ENCODE assay signal across 8 cellular contexts in genomic region chr3:61530355-61530754, GRCh38. TPM values are rescaled to one million over a fixed set of nuclear protein-coding genes. Genes with fewer than 3 reads are reported as not detected.
A peak's percentile ranks its signal among the peaks of the same experiment; 100 is the strongest.
DNase-seq lines count a peak whose midpoint lies in the region; ATAC-seq, FAIRE-seq and TF ChIP-seq lines count a peak whose summit lies in the region.

No MANE protein-coding gene starts in this region.

- ATAC-seq in HCT116 (peak; percentile 77), GM19452 (IDR thresholded peaks at IDR 0.05; ENCODE audit: unreplicated experiment) (no peak), GM19328 (IDR thresholded peaks at IDR 0.05; ENCODE audit: unreplicated experiment) (no peak)

- H2AFZ ChIP-seq in HCT116 (ENCODE audit: low read depth, low read length, poor library complexity, severe bottlenecking): no peak overlapping the region

- H3K27ac ChIP-seq in HCT116 (ENCODE audit: low read depth, low read length) (no peak overlapping the region), SJCRH30 (no peak overlapping the region)

- H3K4me1 ChIP-seq in HCT116 (ENCODE audit: control insufficient read depth in 1 of 2, insufficient read depth in 2 of 2, low read length in 2 of 2) (no peaks in the 10 kb centered on the region), SJCRH30 (no peaks in the 10 kb centered on the region)

- no peak overlapping the region for H3K4me2 ChIP-seq in HCT116 (ENCODE audit: low read length)

- RAD21 ChIA-PET in HCT116 (lab: Charles Lee; ENCODE audit: low non-redundant PET in 1 of 2, low total read pairs in 2 of 2, uncharacterized antibody in 2 of 2, unreplicated experiment in 2 of 2): interaction anchor here in 1 of 2 experiments (0.6 kb wide), 2 partner anchors 377 to 1673 kb away, joined by 4 to 6 read pairs; no protein-coding TSS in a partner anchor

- intact Hi-C loops in HCT116 (cut with micrococcal nuclease): no loop called here

- H3K9me2 ChIP-seq in HCT116 (ENCODE audit: insufficient read depth): no peaks in the 10 kb centered on the region

- no peaks in the 10 kb centered on the region for H3K9me3 ChIP-seq in HCT116 (ENCODE audit: control insufficient read depth in 1 of 2, insufficient read depth in 1 of 2, low read depth in 1 of 2, low read length in 2 of 2)
- no peaks in the 10 kb centered on the region for H3K9me3 ChIP-seq in SJCRH30 (replicated peaks)

- H3K36me3 ChIP-seq in HCT116 (ENCODE audit: control insufficient read depth in 1 of 2, insufficient read depth in 2 of 2, low read length in 2 of 2): no peaks in the 10 kb centered on the region
- no peaks in the 10 kb centered on the region for H3K36me3 ChIP-seq in SJCRH30

- CTCF ChIA-PET in HCT116 (lab: Charles Lee): interaction anchor here (0.7 to 2.5 kb wide), 21 partner anchors 10 to 947 kb away, joined by 3 to 10 read pairs (median 4); partner anchors contain the start of gene PTPRG

- H3K4me3 ChIP-seq in HCT116 (replicated peaks in 1 of 2; ENCODE audit: low read depth in 1 of 2, low read length in 2 of 2): no peak overlapping the region
- no peak overlapping the region for H3K4me3 ChIP-seq in SJCRH30

- peak; percentile 35 to 67 (median 66); a peak in 5 of 6 replicates for TF ChIP-seq CTCF in HCT116 (IDR thresholded peaks at IDR 0.05 in 2 of 3, conservative IDR thresholded peaks at IDR 0.05 in 1 of 3; ENCODE audit: borderline replicate concordance in 1 of 3, insufficient read depth in 1 of 3, low read depth in 2 of 3, low read length in 2 of 3)

- TF ChIP-seq POLR2A in HCT116 (IDR thresholded peaks at IDR 0.05; ENCODE audit: borderline replicate concordance, extremely low read depth, insufficient read depth, insufficient read length): no peak

- DNase-seq in Ammon's horn (ENCODE audit: low spot score) (peak; percentile 55), HCT116 (ENCODE audit: low read depth, low spot score) (peak; percentile 49), SJCRH30 (peak; percentile 12 to 54), iPS-NIHi11 (ENCODE audit: low spot score) (peak; percentile 39), frontal cortex (ENCODE audit: low spot score in 2 of 2) (no peak)
- DNase-seq in activated CD8-positive, alpha-beta memory T cell treated with anti-CD3 and anti-CD28 coated beads for 24 hours: no peak

- no peak overlapping the region for H3K9ac ChIP-seq in HCT116 (ENCODE audit: low read length)

- peak; percentile 59 for TF ChIP-seq RAD21 in HCT116 (IDR thresholded peaks at IDR 0.05; ENCODE audit: low read depth)

- H3K79me2 ChIP-seq in HCT116 (ENCODE audit: insufficient read depth, low read length): no peaks in the 10 kb centered on the region

- no peak for FAIRE-seq in frontal cortex (lab: Jason Lieb, UNC)

- no TSS peak for BruUV-seq in HCT116 (replicated peaks; lab: Mats Ljungman, UMichigan)

- no peaks in the 10 kb centered on the region for H3K27me3 ChIP-seq in HCT116 (ENCODE audit: insufficient read depth, low read length)
- no peaks in the 10 kb centered on the region for H3K27me3 ChIP-seq in SJCRH30

- no peaks in the 10 kb centered on the region for H4K20me1 ChIP-seq in HCT116 (ENCODE audit: insufficient read depth)

- POLR2A ChIA-PET in HCT116 (lab: Charles Lee): no interaction called here

TF ChIP-seq in HCT116, 20 proteins besides CTCF, POLR2A, EP300 and RAD21:
- TF ChIP-seq POLR2AphosphoS5 (IDR thresholded peaks at IDR 0.05; ENCODE audit: low read depth, low read length): no peak
TF ChIP-seq in HCT116: peak in this region for 0.

RNA-seq across cellular contexts. Expression of gene PTPRG, which starts 31.0 kb away (rescaled TPM):
- total RNA-seq in HCT116 (2021; ENCODE audit: unreplicated experiment): 32.1 TPM
- polyA plus RNA-seq in HCT116 (2012): 8.6 and 9.5 TPM in 2 replicates
- total RNA-seq in SJCRH30 (2014; rRNA removed; shearing (Covaris generic)): 22.5 and 25.2 TPM in 2 replicates
- total RNA-seq in frontal cortex: 52.6 TPM

Comparison
In these comparisons a context has a peak if more than half of its experiments do, and no peak if none do; other contexts are left out.
1. DNase-seq: peak in Ammon's horn (single experiment), HCT116 (single experiment), SJCRH30 (2 of 2) and iPS-NIHi11 (single experiment); none in activated CD8-positive, alpha-beta memory T cell treated with anti-CD3 and anti-CD28 coated beads for 24 hours (single experiment) and frontal cortex (0 of 2).